10 cellular contexts compared by ENCODE assay signal in the genomic region with DNA sequence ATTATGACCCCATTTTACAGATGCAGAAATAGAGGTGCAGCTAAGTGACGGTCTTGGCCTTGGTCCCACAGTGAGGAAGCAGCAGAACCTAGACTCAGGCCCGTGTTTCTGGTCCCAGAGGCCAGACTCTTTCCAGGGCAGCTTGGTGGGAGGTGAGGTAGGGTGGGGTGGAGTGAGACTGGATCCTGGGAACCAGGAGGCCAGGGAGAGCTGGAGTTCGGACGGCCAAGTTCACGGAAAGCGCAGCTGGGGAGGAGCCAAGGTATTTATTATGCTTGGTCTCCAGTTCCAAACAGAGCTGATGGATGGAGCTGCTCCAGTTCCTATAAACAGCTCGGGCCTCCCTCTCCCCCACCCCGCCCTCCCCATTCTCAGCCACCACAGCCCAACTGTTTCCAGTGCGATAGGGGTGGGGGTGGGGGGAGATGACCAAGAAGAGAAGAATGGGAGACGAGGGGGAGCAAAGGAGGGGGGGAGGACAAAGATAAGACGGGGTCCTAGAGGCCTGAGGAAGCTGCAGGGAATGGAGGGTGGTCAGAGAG. TPM values are rescaled to one million over a fixed set of nuclear protein-coding genes. Genes with fewer than 3 reads are reported as not detected.
DNase-seq lines count a peak whose midpoint lies in the region; ATAC-seq and TF ChIP-seq lines count a peak whose summit lies in the region.
"Had no signal": no experiment of that assay in that cellular context is flagged by ENCODE, and none has a peak within 500 bp of the region (broad histone marks: within the 10 kb centered on the region; RNA-seq: fewer than 3 reads in every experiment).

No MANE protein-coding gene starts in this region.

- peak overlapping the region in 1 of 2 experiments; percentile 3 for H3K23ac ChIP-seq in mesenchymal stem cell (ENCODE audit: low read length in 2 of 2)

- peaks cover 4% of the 10 kb centered on the region for H3K27me3 Mint-ChIP-seq in activated T-helper 17 cell treated with anti-CD3 and anti-CD28 coated beads, Interleukin-2, amount 50 U/mL, for 72 hours

- ATAC-seq in thoracic aorta (ENCODE audit: insufficient number of reproducible peaks, low FRiP score, low read depth) (peak; percentile 62), GM21528 (IDR thresholded peaks at IDR 0.05; ENCODE audit: low FRiP score, unreplicated experiment) (no peak), GM21526 (IDR thresholded peaks at IDR 0.05; ENCODE audit: low FRiP score, unreplicated experiment) (no peak)
- no peak for ATAC-seq in activated T-helper 17 cell treated with anti-CD3 and anti-CD28 coated beads, Interleukin-2, amount 50 U/mL, for 72 hours (replicated peaks)

- H2BK120ac ChIP-seq in mesenchymal stem cell (ENCODE audit: low read depth, low read length), result peak overlapping the region; percentile 86

- peak overlapping the region; percentile 65 for H3K9ac ChIP-seq in mesenchymal stem cell (ENCODE audit: low read length)

- peaks cover 52 to 67% (median 61%) of the 10 kb centered on the region in 4 donors for H3K4me1 ChIP-seq in esophagus muscularis mucosa
- H3K4me1 ChIP-seq in mesenchymal stem cell (ENCODE audit: control insufficient read depth, insufficient read depth, low read depth, low read length), result peaks cover 2% of the 10 kb centered on the region
- H3K4me1 ChIP-seq in thoracic aorta (ENCODE audit: control insufficient read depth in 1 of 2, low read depth in 2 of 2), result peaks cover 46 to 67% of the 10 kb centered on the region in 2 donors

- no peaks in the 10 kb centered on the region for H3K36me3 Mint-ChIP-seq in activated T-helper 17 cell treated with anti-CD3 and anti-CD28 coated beads, Interleukin-2, amount 50 U/mL, for 72 hours (ENCODE audit: low read depth)

- H3K14ac ChIP-seq in mesenchymal stem cell (ENCODE audit: low read length in 2 of 2), result peak overlapping the region in 1 of 2 experiments; percentile 68

- H3K4me3 Mint-ChIP-seq in activated T-helper 17 cell treated with anti-CD3 and anti-CD28 coated beads, Interleukin-2, amount 50 U/mL, for 72 hours, result no peak overlapping the region

- no peak overlapping the region for H2BK5ac ChIP-seq in mesenchymal stem cell (ENCODE audit: low read depth, low read length, poor library complexity, severe bottlenecking)

- no peak overlapping the region for H3K4me2 ChIP-seq in mesenchymal stem cell (ENCODE audit: low read length, poor library complexity, severe bottlenecking)

- no peaks in the 10 kb centered on the region for H3K4me1 Mint-ChIP-seq in activated T-helper 17 cell treated with anti-CD3 and anti-CD28 coated beads, Interleukin-2, amount 50 U/mL, for 72 hours

- H3K4me3 ChIP-seq in esophagus muscularis mucosa, result no peak overlapping the region
- H3K4me3 ChIP-seq in mesenchymal stem cell (ENCODE audit: insufficient read depth in 1 of 2, low read depth in 1 of 2, low read length in 2 of 2), result peak overlapping the region in 1 of 2 experiments; percentile 50
- peak overlapping the region; percentile 44 for H3K4me3 ChIP-seq in thoracic aorta

- H3K18ac ChIP-seq in mesenchymal stem cell (ENCODE audit: low read depth in 1 of 2, low read length in 2 of 2), result peak overlapping the region; percentile 88 to 91

- H3K9me3 Mint-ChIP-seq in activated T-helper 17 cell treated with anti-CD3 and anti-CD28 coated beads, Interleukin-2, amount 50 U/mL, for 72 hours, result no peaks in the 10 kb centered on the region

- WGBS in esophagus muscularis mucosa, result 23% methylated on average over 9 of the region's 11 CpGs
- WGBS in mesenchymal stem cell, result 46% methylated on average over 2 of the region's 11 CpGs

- intact Hi-C loops in esophagus muscularis mucosa (cut with DNase I), result no loop called here

- peak overlapping the region; percentile 92 for H4K8ac ChIP-seq in mesenchymal stem cell (ENCODE audit: low read length)

- no peak for TF ChIP-seq EP300 in esophagus muscularis mucosa (IDR thresholded peaks at IDR 0.05)

- H3K4ac ChIP-seq in mesenchymal stem cell (ENCODE audit: low read depth in 1 of 2, low read length in 2 of 2), result peak overlapping the region; percentile 71 to 97

- no peak for TF ChIP-seq POLR2A in esophagus muscularis mucosa (IDR thresholded peaks at IDR 0.05; ENCODE audit: low read depth)

- H3K79me1 ChIP-seq in mesenchymal stem cell (replicated peaks; ENCODE audit: low read length, poor library complexity, severe bottlenecking), result no peaks in the 10 kb centered on the region

- no peak overlapping the region for H2AFZ ChIP-seq in mesenchymal stem cell (ENCODE audit: low read depth, low read length)

- H3K27me3 ChIP-seq in esophagus muscularis mucosa (no peaks in the 10 kb centered on the region), mesenchymal stem cell (ENCODE audit: control insufficient read depth in 1 of 2, insufficient read depth in 1 of 2, low read length in 2 of 2) (peaks cover 0 to 6% of the 10 kb centered on the region in 2 experiments), thoracic aorta (replicated peaks; ENCODE audit: insufficient read depth) (no peaks in the 10 kb centered on the region)

- no peak overlapping the region for H2BK15ac ChIP-seq in mesenchymal stem cell (ENCODE audit: low read depth, poor library complexity, severe bottlenecking)

- H3K36me3 ChIP-seq in esophagus muscularis mucosa (peaks cover 0 to 36% (median 9%) of the 10 kb centered on the region in 4 donors), mesenchymal stem cell (ENCODE audit: control insufficient read depth in 1 of 2, insufficient read depth in 2 of 2, low read depth in 1 of 2, low read length in 2 of 2) (peaks cover 15 to 38% of the 10 kb centered on the region in 2 experiments), thoracic aorta (peaks cover 11% of the 10 kb centered on the region)

- H4K91ac ChIP-seq in mesenchymal stem cell (ENCODE audit: low read length), result peak overlapping the region; percentile 96

- no peaks in the 10 kb centered on the region for H3K9me3 ChIP-seq in esophagus muscularis mucosa
- H3K9me3 ChIP-seq in mesenchymal stem cell (ENCODE audit: control insufficient read depth, low read length), result no peaks in the 10 kb centered on the region
- H3K9me3 ChIP-seq in thoracic aorta, result no peaks in the 10 kb centered on the region

- peak overlapping the region; percentile 82 to 91 for H2BK12ac ChIP-seq in mesenchymal stem cell (ENCODE audit: low read length in 2 of 2)

- DNase-seq in RPMI7951 (ENCODE audit: low read depth) (peak; percentile 34), esophagus muscularis mucosa (ENCODE audit: extremely low spot score) (no peak), mesenchymal stem cell (peak; percentile 85), thoracic aorta (ENCODE audit: low spot score) (no peak), RKO (ENCODE audit: low spot score) (no peak)
- DNase-seq: GDM1 had no signal

- no peak for TF ChIP-seq CTCF in esophagus muscularis mucosa (IDR thresholded peaks at IDR 0.05)
- no peak for TF ChIP-seq CTCF in thoracic aorta (IDR thresholded peaks at IDR 0.05)

- no peak overlapping the region for H2AK5ac ChIP-seq in mesenchymal stem cell (ENCODE audit: low read length, severe bottlenecking)

- no peak overlapping the region for H3K27ac Mint-ChIP-seq in activated T-helper 17 cell treated with anti-CD3 and anti-CD28 coated beads, Interleukin-2, amount 50 U/mL, for 72 hours

- H3K27ac ChIP-seq in esophagus muscularis mucosa (replicated peaks in 1 of 4) (peak overlapping the region; percentile 66 to 74 (median 68)), mesenchymal stem cell (ENCODE audit: low read length, poor library complexity, severe bottlenecking) (no peak overlapping the region), thoracic aorta (peak overlapping the region; percentile 84 to 91)

RNA-seq across cellular contexts. Expression of a gene that starts 16.2 kb away (rescaled TPM):
- 13.4 and 13.6 TPM in 2 replicates for total RNA-seq in RPMI7951 (2014; rRNA removed; shearing (Covaris generic))
- total RNA-seq in esophagus muscularis mucosa, result 10 to 100 TPM; 19.1 to 87.5 (median 45.3) TPM
- 35.9 TPM for polyA plus RNA-seq in mesenchymal stem cell (2013, experiment 1 of 2)
- polyA plus RNA-seq in mesenchymal stem cell (2013, experiment 2 of 2), result 36.0 TPM
- total RNA-seq in thoracic aorta, result 100 to 1,000 TPM; 133 to 214 TPM
- total RNA-seq in activated T-helper 17 cell treated with anti-CD3 and anti-CD28 coated beads, Interleukin-2, amount 50 U/mL, for 72 hours, result 1 to 10 TPM; 4.5 to 5.6 TPM
- polyA plus RNA-seq: neural cell had no signal

Comparison
In these comparisons a context has a peak if more than half of its experiments do, and no peak if none do; other contexts are left out.
1. DNase-seq: peak in RPMI7951 (single experiment) and mesenchymal stem cell (single experiment); none in esophagus muscularis mucosa (single experiment), thoracic aorta (single experiment) and RKO (single experiment).